In genomic region chr9:113805753-113806152, GRCh38 we compare ENCODE assay signal across 32 cellular contexts.
"Had no signal": no experiment of that assay in that cellular context is flagged by ENCODE, and none has a peak within 500 bp of the region (broad histone marks: within the 10 kb centered on the region; RNA-seq: fewer than 3 reads in every experiment).

No MANE protein-coding gene starts in this region.

- H3K4me1 Mint-ChIP-seq: activated naive CD4-positive, alpha-beta T cell treated with anti-CD3 and anti-CD28 coated beads, Interleukin-2, amount 10 ng/mL, durations not matched to agents 7 days and 5 days; T-helper 17 cell had no signal

- H3K27ac Mint-ChIP-seq: activated CD4-positive, alpha-beta T cell treated with anti-CD3 and anti-CD28 coated beads for 36 hours; activated CD4-positive, alpha-beta T cell treated with anti-CD3 and anti-CD28 coated beads, Interleukin-2, amount 10 ng/mL, durations not matched to agents 7 days and 5 days; activated CD8-positive, alpha-beta T cell treated with anti-CD3 and anti-CD28 coated beads for 36 hours; activated naive CD4-positive, alpha-beta T cell treated with anti-CD3 and anti-CD28 coated beads, Interleukin-2, amount 10 ng/mL, durations not matched to agents 7 days and 5 days; activated naive CD4-positive, alpha-beta T cell treated with anti-CD3 and anti-CD28 coated beads, Interleukin-2, amount 50 U/mL, for 72 hours; activated naive CD8-positive, alpha-beta T cell treated with anti-CD3 and anti-CD28 coated beads, Interleukin-2, amount 10 ng/mL, durations not matched to agents 7 days and 5 days; activated T-cell treated with anti-CD3 and anti-CD28 coated beads, Interleukin-2, amount 50 U/mL, for 24 hours; activated T-cell treated with anti-CD3 and anti-CD28 coated beads, Interleukin-2, amount 50 U/mL, for 72 hours; brain; T-helper 17 cell; T-helper 2 cell treated with Interferon-gamma antibody and Interleukin-4, amounts not matched to agents 5 μg/mL and 100 μg/mL, for 36 hours had no signal

- DNase-seq: activated CD4-positive, alpha-beta T cell treated with anti-CD3 and anti-CD28 coated beads for 36 hours; activated CD4-positive, alpha-beta T cell treated with anti-CD3 and anti-CD28 coated beads, Interleukin-2, amount 10 ng/mL, durations not matched to agents 7 days and 5 days; activated CD4-positive, alpha-beta T cell treated with anti-CD3 and anti-CD28 coated beads, Interleukin-2, amount 50 U/mL, for 48 hours; activated CD4-positive, CD25-positive, alpha-beta regulatory T cell; activated CD4-positive, CD25-positive, alpha-beta regulatory T cell treated with anti-CD3 and anti-CD28 coated beads, Interleukin-2, amount 50 U/mL, for 72 hours; activated CD8-positive, alpha-beta memory T cell treated with anti-CD3 and anti-CD28 coated beads for 24 hours; activated CD8-positive, alpha-beta memory T cell treated with anti-CD3 and anti-CD28 coated beads, Interleukin-2, amount 50 U/mL, for 4 hours; activated CD8-positive, alpha-beta T cell treated with anti-CD3 and anti-CD28 coated beads for 36 hours; activated gamma-delta T cell; activated naive CD4-positive, alpha-beta T cell; activated naive CD4-positive, alpha-beta T cell treated with anti-CD3 and anti-CD28 coated beads, Interleukin-2, amount 10 ng/mL, durations not matched to agents 7 days and 5 days; activated naive CD8-positive, alpha-beta T cell treated with anti-CD3 and anti-CD28 coated beads, Interleukin-2, amount 10 ng/mL, durations not matched to agents 7 days and 5 days; activated T-cell treated with anti-CD3 and anti-CD28 coated beads for 4 hours; activated T-cell treated with anti-CD3 and anti-CD28 coated beads, Interleukin-2, amount 50 U/mL, for 24 hours; activated T-cell treated with anti-CD3 and anti-CD28 coated beads, Interleukin-2, amount 50 U/mL, for 72 hours; central memory CD4-positive, alpha-beta T cell; cerebellar nuclear complex; colonic mucosa; effector CD8-positive, alpha-beta T cell; esophagus squamous epithelium; foreskin melanocyte; T-helper 1 cell; T-helper 17 cell; T1000 had no signal

- H3K9me3 Mint-ChIP-seq: activated CD4-positive, alpha-beta T cell treated with anti-CD3 and anti-CD28 coated beads, Interleukin-2, amount 10 ng/mL, durations not matched to agents 7 days and 5 days; activated CD8-positive, alpha-beta T cell treated with anti-CD3 and anti-CD28 coated beads for 36 hours; activated naive CD4-positive, alpha-beta T cell treated with anti-CD3 and anti-CD28 coated beads, Interleukin-2, amount 10 ng/mL, durations not matched to agents 7 days and 5 days; activated naive CD4-positive, alpha-beta T cell treated with anti-CD3 and anti-CD28 coated beads, Interleukin-2, amount 50 U/mL, for 72 hours; activated naive CD8-positive, alpha-beta T cell treated with anti-CD3 and anti-CD28 coated beads, Interleukin-2, amount 10 ng/mL, durations not matched to agents 7 days and 5 days; activated T-cell treated with anti-CD3 and anti-CD28 coated beads, Interleukin-2, amount 50 U/mL, for 24 hours; activated T-cell treated with anti-CD3 and anti-CD28 coated beads, Interleukin-2, amount 50 U/mL, for 72 hours; T-helper 2 cell treated with Interferon-gamma antibody and Interleukin-4, amounts not matched to agents 5 μg/mL and 100 μg/mL, for 36 hours had no signal

- H3K27ac ChIP-seq: ascending aorta, breast epithelium, cardiac muscle cell, colonic mucosa, epithelial cell of prostate, esophagus squamous epithelium, gastroesophageal sphincter had no signal

- H3K9me3 ChIP-seq: ascending aorta, breast epithelium, colonic mucosa, esophagus squamous epithelium, gastroesophageal sphincter had no signal

- H3K4me1 ChIP-seq: breast epithelium, colonic mucosa had no signal

- H3K4me3 Mint-ChIP-seq: activated CD4-positive, alpha-beta T cell treated with anti-CD3 and anti-CD28 coated beads for 36 hours; activated CD4-positive, alpha-beta T cell treated with anti-CD3 and anti-CD28 coated beads, Interleukin-2, amount 10 ng/mL, durations not matched to agents 7 days and 5 days; activated CD8-positive, alpha-beta T cell treated with anti-CD3 and anti-CD28 coated beads for 36 hours; activated naive CD4-positive, alpha-beta T cell treated with anti-CD3 and anti-CD28 coated beads, Interleukin-2, amount 10 ng/mL, durations not matched to agents 7 days and 5 days; activated naive CD8-positive, alpha-beta T cell treated with anti-CD3 and anti-CD28 coated beads, Interleukin-2, amount 10 ng/mL, durations not matched to agents 7 days and 5 days; activated T-cell treated with anti-CD3 and anti-CD28 coated beads, Interleukin-2, amount 50 U/mL, for 24 hours; activated T-cell treated with anti-CD3 and anti-CD28 coated beads, Interleukin-2, amount 50 U/mL, for 72 hours; brain; T-helper 17 cell; T-helper 2 cell treated with Interferon-gamma antibody and Interleukin-4, amounts not matched to agents 5 μg/mL and 100 μg/mL, for 36 hours had no signal

- H3K36me3 ChIP-seq: ascending aorta, breast epithelium, cardiac muscle cell, colonic mucosa, esophagus squamous epithelium, gastroesophageal sphincter had no signal

- H3K4me3 ChIP-seq: ascending aorta, breast epithelium, cardiac muscle cell, colonic mucosa, esophagus squamous epithelium, gastroesophageal sphincter had no signal

- H3K36me3 Mint-ChIP-seq: activated naive CD4-positive, alpha-beta T cell treated with anti-CD3 and anti-CD28 coated beads, Interleukin-2, amount 10 ng/mL, durations not matched to agents 7 days and 5 days; activated naive CD4-positive, alpha-beta T cell treated with anti-CD3 and anti-CD28 coated beads, Interleukin-2, amount 50 U/mL, for 72 hours; activated naive CD8-positive, alpha-beta T cell treated with anti-CD3 and anti-CD28 coated beads, Interleukin-2, amount 10 ng/mL, durations not matched to agents 7 days and 5 days; brain had no signal

- ATAC-seq: activated CD4-positive, alpha-beta T cell treated with anti-CD3 and anti-CD28 coated beads for 36 hours; activated CD8-positive, alpha-beta T cell treated with anti-CD3 and anti-CD28 coated beads for 36 hours; activated naive CD4-positive, alpha-beta T cell treated with anti-CD3 and anti-CD28 coated beads, Interleukin-2, amount 50 U/mL, for 72 hours; activated T-cell treated with anti-CD3 and anti-CD28 coated beads, Interleukin-2, amount 50 U/mL, for 72 hours; gastroesophageal sphincter; T-helper 17 cell had no signal

- H3K27me3 ChIP-seq: ascending aorta, breast epithelium, cardiac muscle cell, colonic mucosa, esophagus squamous epithelium, gastroesophageal sphincter had no signal
